ENCODE assay signal across 29 cellular contexts in the genomic region with DNA sequence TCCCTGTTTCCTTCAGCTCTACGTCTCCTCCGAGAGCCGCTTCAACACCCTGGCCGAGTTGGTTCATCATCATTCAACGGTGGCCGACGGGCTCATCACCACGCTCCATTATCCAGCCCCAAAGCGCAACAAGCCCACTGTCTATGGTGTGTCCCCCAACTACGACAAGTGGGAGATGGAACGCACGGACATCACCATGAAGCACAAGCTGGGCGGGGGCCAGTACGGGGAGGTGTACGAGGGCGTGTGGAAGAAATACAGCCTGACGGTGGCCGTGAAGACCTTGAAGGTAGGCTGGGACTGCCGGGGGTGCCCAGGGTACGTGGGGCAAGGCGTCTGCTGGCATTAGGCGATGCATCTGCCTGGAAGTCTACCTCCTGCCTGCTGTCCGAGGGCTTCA. TPM values are rescaled to one million over a fixed set of nuclear protein-coding genes. Genes with fewer than 3 reads are reported as not detected.
DNase-seq lines count a peak whose midpoint lies in the region; ATAC-seq, FAIRE-seq and TF ChIP-seq lines count a peak whose summit lies in the region.
"Had no signal": no experiment of that assay in that cellular context is flagged by ENCODE, and none has a peak within 500 bp of the region (broad histone marks: within the 10 kb centered on the region; RNA-seq: fewer than 3 reads in every experiment).

No MANE protein-coding gene starts in this region.

- H2BK120ac ChIP-seq in neuronal stem cell (ENCODE audit: low read depth, low read length) = no peak overlapping the region

- H3K4me1 ChIP-seq in HepG2 (ENCODE audit: insufficient read depth, low read length) = peaks cover 6% of the 10 kb centered on the region
- peaks cover 0 to 3% (median 0%) of the 10 kb centered on the region in 4 donors for H3K4me1 ChIP-seq in right lobe of liver
- H3K4me1 ChIP-seq in esophagus muscularis mucosa = peaks cover 54 to 100% (median 94%) of the 10 kb centered on the region in 4 donors
- peaks cover 12% of the 10 kb centered on the region in 2 donors for H3K4me1 ChIP-seq in neuronal stem cell (ENCODE audit: control insufficient read depth in 2 of 2, insufficient read depth in 1 of 2, low read depth in 1 of 2, low read length in 2 of 2)
- H3K4me1 ChIP-seq in uterus = peaks cover 14 to 23% of the 10 kb centered on the region in 2 donors

- DNase-seq in HepG2 (ENCODE audit: low spot score) = no peak
- no peak for DNase-seq in right lobe of liver
- no peak for DNase-seq in esophagus muscularis mucosa (ENCODE audit: extremely low spot score)
- DNase-seq in neuronal stem cell (ENCODE audit: low spot score) = no peak
- DNase-seq in uterus = no peak
- no peak for DNase-seq in DMS79 (lab: John Stamatoyannopoulos, UW)
- DNase-seq: activated CD4-positive, alpha-beta T cell treated with anti-CD3 and anti-CD28 coated beads, Interleukin-2, amount 50 U/mL, for 4 hours; activated CD8-positive, alpha-beta memory T cell treated with anti-CD3 and anti-CD28 coated beads, Interleukin-2, amount 50 U/mL, for 4 hours; Caco-2; cortex of kidney; Kasumi-1; NCI-H187; NCI-H2227 treated with DMSO at 0.1 percent for 48 hours; PC-3; SHP77; stimulated activated CD4-positive, alpha-beta T cell treated with anti-CD3 and anti-CD28 coated beads, Interleukin-4, amount 100 ng/mL, for 24 hours; stimulated activated naive CD4-positive, alpha-beta T cell treated with Interleukin-2 at 50 U/mL for 16 hours; T-cell had no signal

- ATAC-seq in HepG2 (no peak), right lobe of liver (no peak), HG02588 (IDR thresholded peaks at IDR 0.05; ENCODE audit: unreplicated experiment) (no peak), HG03565 (IDR thresholded peaks at IDR 0.05; ENCODE audit: unreplicated experiment) (no peak)
- ATAC-seq: T-cell had no signal

- FAIRE-seq in HepG2 (lab: Jason Lieb, UNC) = no peak
- FAIRE-seq: endometrium, GM19239, HTR-8/SVneo had no signal

- no peak overlapping the region for H4K8ac ChIP-seq in neuronal stem cell (ENCODE audit: low read depth, low read length)

- CTCF ChIA-PET in HepG2 (lab: Yijun Ruan, JAX; ENCODE audit: low intra/inter-chr PET ratio, low total read pairs) = interaction anchor here (1.5 to 2.3 kb wide), 3 partner anchors 92 to 162 kb away, joined by 13 to 14 read pairs (median 14); no protein-coding TSS in a partner anchor

- no peak overlapping the region for H3K4ac ChIP-seq in neuronal stem cell (ENCODE audit: low read length)

- H2BK12ac ChIP-seq in neuronal stem cell (ENCODE audit: low read length) = no peak overlapping the region

- H4K20me1 ChIP-seq in HepG2 (ENCODE audit: insufficient read depth, low read length) = peaks cover 17% of the 10 kb centered on the region

- POLR2A ChIA-PET in HepG2 (lab: Yijun Ruan, JAX) = no interaction called here

- in situ Hi-C loops in HepG2 (cut with HindIII; ENCODE audit: extremely low pct_ligation_motif_present, low pct_unique_long_range_greater_than_20kb) = loop anchor here (5.0 kb wide), 2 partner anchors 90 to 150 kb away; no protein-coding TSS in a partner anchor

- 98% methylated on average over 23 of the region's 23 CpGs for WGBS in HepG2 (ENCODE audit: low lambda C conversion rate)
- WGBS in right lobe of liver (ENCODE audit: insufficient coverage, low coverage, low lambda C conversion rate, missing lambda C conversion rate) = 92% methylated on average over 15 of the region's 23 CpGs
- WGBS in esophagus muscularis mucosa = 82% methylated on average over 18 of the region's 23 CpGs
- no CpG with 5 or more reads among the region's 23 CpGs for WGBS in neuronal stem cell (ENCODE audit: extremely low coverage in 2 of 2, insufficient read length in 2 of 2, insufficient replicate concordance in 1 of 2), 2 donors

- H3K36me3 ChIP-seq in HepG2 (replicated peaks in 1 of 2; ENCODE audit: control insufficient read depth in 1 of 2, insufficient read depth in 2 of 2, low read length in 2 of 2) (peaks cover 23 to 68% of the 10 kb centered on the region in 2 experiments), right lobe of liver (peaks cover 0 to 7% (median 0%) of the 10 kb centered on the region in 4 donors), esophagus muscularis mucosa (peaks cover 10 to 49% (median 34%) of the 10 kb centered on the region in 4 donors), neuronal stem cell (replicated peaks in 1 of 2; ENCODE audit: control insufficient read depth in 2 of 2, insufficient read depth in 2 of 2, low read length in 2 of 2) (peaks cover 20 to 88% of the 10 kb centered on the region in 2 donors), uterus (no peaks in the 10 kb centered on the region)

- no peak overlapping the region for H2BK15ac ChIP-seq in neuronal stem cell (ENCODE audit: low read length)

- TF ChIP-seq POLR2A in HepG2 (IDR thresholded peaks at IDR 0.05; ENCODE audit: insufficient read depth in 1 of 2, low read depth in 2 of 2, low read length in 2 of 2) = no peak
- no peak for TF ChIP-seq POLR2A in right lobe of liver (IDR thresholded peaks at IDR 0.05)
- no peak for TF ChIP-seq POLR2A in esophagus muscularis mucosa (IDR thresholded peaks at IDR 0.05; ENCODE audit: low read depth)
- TF ChIP-seq POLR2A in uterus (IDR thresholded peaks at IDR 0.05) = no peak

- H3K4me3 ChIP-seq in HepG2 (replicated peaks in 1 of 3; ENCODE audit: insufficient read depth in 1 of 3, low read depth in 2 of 3, low read length in 3 of 3) (no peak overlapping the region), right lobe of liver (no peak overlapping the region), esophagus muscularis mucosa (no peak overlapping the region), neuronal stem cell (ENCODE audit: low read length in 2 of 2) (no peak overlapping the region), uterus (no peak overlapping the region)
- H3K4me3 ChIP-seq: BLaER1 treated with 17β-estradiol and CSF1 and Interleukin-3, amounts not matched to agents 10 nM and 100 nM had no signal

- no peak for TF ChIP-seq RAD21 in HepG2 (CRISPR knock-in tag; IDR thresholded peaks at IDR 0.05)

- H2AFZ ChIP-seq in HepG2 (ENCODE audit: low read length) (no peak overlapping the region), neuronal stem cell (ENCODE audit: low read length) (no peak overlapping the region)

- no peak overlapping the region for H3K18ac ChIP-seq in neuronal stem cell (ENCODE audit: low read length)

- intact Hi-C loops in HepG2 (cut with micrococcal nuclease; ENCODE audit: unreplicated experiment) = loop anchor here (1.0 kb wide), 2 partner anchors 91 to 155 kb away; no protein-coding TSS in a partner anchor
- intact Hi-C loops in right lobe of liver (cut with DNase I) = loop anchor here (5.0 to 10.0 kb wide), 3 partner anchors 88 to 155 kb away; no protein-coding TSS in a partner anchor
- intact Hi-C loops in esophagus muscularis mucosa (cut with DNase I) = loop anchor here (2.0 kb wide), 2 partner anchors 92 to 156 kb away; no protein-coding TSS in a partner anchor
- intact Hi-C loops in uterus (cut with DNase I; ENCODE audit: low total_unique reads) = loop anchor here (5.0 kb wide), 1 partner anchor 90 kb away; no protein-coding TSS in a partner anchor

- TF ChIP-seq CTCF in HepG2 (CRISPR knock-in tag; IDR thresholded peaks at IDR 0.05) (no peak), right lobe of liver (IDR thresholded peaks at IDR 0.05) (no peak), esophagus muscularis mucosa (IDR thresholded peaks at IDR 0.05) (no peak), uterus (IDR thresholded peaks at IDR 0.05) (no peak)

- H3K14ac ChIP-seq in neuronal stem cell (ENCODE audit: low read length) = no peak overlapping the region

- H3K9ac ChIP-seq in HepG2 (ENCODE audit: insufficient read depth, low read depth, low read length) = no peak overlapping the region
- H3K9ac ChIP-seq in neuronal stem cell (ENCODE audit: low read depth, low read length, poor library complexity) = peak overlapping the region; percentile 60
- H3K9ac ChIP-seq: BLaER1 treated with 17β-estradiol and CSF1 and Interleukin-3, amounts not matched to agents 10 nM and 100 nM had no signal

- H3K23ac ChIP-seq in neuronal stem cell (ENCODE audit: low read depth, low read length, poor library complexity) = peak overlapping the region; percentile 86

- no peaks in the 10 kb centered on the region for H3K79me2 ChIP-seq in HepG2 (ENCODE audit: insufficient read depth, low read length)

- no peaks in the 10 kb centered on the region for H3K27me3 ChIP-seq in HepG2 (ENCODE audit: control insufficient read depth in 1 of 2, insufficient read depth in 2 of 2, low read length in 2 of 2)
- no peaks in the 10 kb centered on the region for H3K27me3 ChIP-seq in right lobe of liver
- H3K27me3 ChIP-seq in esophagus muscularis mucosa = no peaks in the 10 kb centered on the region
- H3K27me3 ChIP-seq in neuronal stem cell (ENCODE audit: control insufficient read depth in 3 of 3, insufficient read depth in 3 of 3, low read depth in 1 of 3, low read length in 3 of 3) = no peaks in the 10 kb centered on the region
- no peaks in the 10 kb centered on the region for H3K27me3 ChIP-seq in uterus
- H3K27me3 ChIP-seq: BLaER1 treated with 17β-estradiol and CSF1 and Interleukin-3, amounts not matched to agents 10 nM and 100 nM had no signal

- H3K79me1 ChIP-seq in neuronal stem cell (ENCODE audit: low read depth, low read length) = peaks cover 8% of the 10 kb centered on the region

- H3K9me3 ChIP-seq in HepG2 (ENCODE audit: low read length) (no peaks in the 10 kb centered on the region), right lobe of liver (no peaks in the 10 kb centered on the region), esophagus muscularis mucosa (no peaks in the 10 kb centered on the region), neuronal stem cell (replicated peaks in 1 of 2; ENCODE audit: control insufficient read depth in 2 of 2, insufficient read depth in 1 of 2, low read depth in 1 of 2, low read length in 2 of 2) (no peaks in the 10 kb centered on the region), uterus (no peaks in the 10 kb centered on the region)
- H3K9me3 ChIP-seq: BLaER1 treated with 17β-estradiol and CSF1 and Interleukin-3, amounts not matched to agents 10 nM and 100 nM; Caco-2 had no signal

- BruUV-seq in HepG2 (replicated peaks; lab: Mats Ljungman, UMichigan) = no TSS peak

- H3K4me2 ChIP-seq in HepG2 (ENCODE audit: low read depth, low read length) (no peak overlapping the region), neuronal stem cell (ENCODE audit: insufficient read depth, low read length, poor library complexity, severe bottlenecking) (no peak overlapping the region)
- H3K4me2 ChIP-seq: BLaER1 treated with 17β-estradiol and CSF1 and Interleukin-3, amounts not matched to agents 10 nM and 100 nM had no signal

- no peak overlapping the region for H2AK5ac ChIP-seq in neuronal stem cell (ENCODE audit: low read depth, low read length)

- TF ChIP-seq EP300 in HepG2 (IDR thresholded peaks at IDR 0.05; ENCODE audit: low read depth in 2 of 2, low read length in 2 of 2) (no peak), HepG2 (CRISPR knock-in tag; IDR thresholded peaks at IDR 0.05; ENCODE audit: borderline replicate concordance) (no peak), esophagus muscularis mucosa (IDR thresholded peaks at IDR 0.05) (no peak)

- H4K91ac ChIP-seq in neuronal stem cell (ENCODE audit: low read depth, low read length, poor library complexity) = no peak overlapping the region

- H3K27ac ChIP-seq in HepG2 (ENCODE audit: extremely low read length, insufficient read depth, low read length) (no peak overlapping the region), right lobe of liver (no peak overlapping the region), esophagus muscularis mucosa (replicated peaks in 1 of 4) (peak overlapping the region; percentile 76 to 84 (median 82)), neuronal stem cell (replicated peaks; ENCODE audit: low read length) (no peak overlapping the region), uterus (peak overlapping the region; percentile 76 to 80)
- H3K27ac ChIP-seq: BLaER1 treated with 17β-estradiol and CSF1 and Interleukin-3, amounts not matched to agents 10 nM and 100 nM had no signal

- no peak overlapping the region for H2BK5ac ChIP-seq in neuronal stem cell (ENCODE audit: low read length)

RNA-seq across cellular contexts. Expression of gene ABL1, which starts 27.7 kb away (rescaled TPM):
- total RNA-seq in HepG2 (2016; rRNA removed; fragmentation: Illumina TruSeq; extraction: Trizol) (19.3 and 20.4 TPM in 2 replicates), right lobe of liver (10 to 100 TPM; 17.0 to 25.8 (median 18.8) TPM), esophagus muscularis mucosa (100 to 1,000 TPM in 3 of 4 donors, 10 to 100 TPM in 1; 90.9 to 151 (median 133) TPM), uterus (100 to 1,000 TPM in 1 of 4 donors, 10 to 100 TPM in 3; 22.5 to 117 (median 57.8) TPM)
- 2.2 and 2.4 TPM in 2 replicates for total RNA-seq in HepG2 (2016; cell fraction: cytosol; rRNA removed; fragmentation: Illumina TruSeq; extraction: Trizol; ENCODE audit: low read depth)
- total RNA-seq in HepG2 (2016; cell fraction: insoluble cytoplasmic fraction; rRNA removed; fragmentation: Illumina TruSeq; extraction: Trizol) = 15.8 and 21.7 TPM in 2 replicates
- total RNA-seq in HepG2 (2016; cell fraction: membrane; rRNA removed; fragmentation: Illumina TruSeq; extraction: Trizol) = 9.2 and 9.8 TPM in 2 replicates
- total RNA-seq in HepG2 (2016; cell fraction: nucleus; rRNA removed; fragmentation: Illumina TruSeq; extraction: Trizol) = 21.9 and 22.1 TPM in 2 replicates
- 10.8 and 14.1 TPM in 2 replicates for polyA plus RNA-seq in HepG2 (2011; rRNA removed)
- polyA plus RNA-seq in HepG2 (2011; cell fraction: cytosol; rRNA removed) = 11.9 and 13.3 TPM in 2 replicates
- 13.6 and 15.9 TPM in 2 replicates for polyA plus RNA-seq in HepG2 (2011; cell fraction: nucleus; rRNA removed)
- 17.7 and 20.4 TPM in 2 replicates for polyA plus RNA-seq in HepG2 (2012)
- 1.8 and 1.9 TPM in 2 replicates for polyA plus RNA-seq in HepG2 (2016; cell fraction: cytosol; fragmentation: Illumina TruSeq; extraction: Trizol; ENCODE audit: low read depth)
- 15.4 and 23.6 TPM in 2 replicates for polyA plus RNA-seq in HepG2 (2016; cell fraction: insoluble cytoplasmic fraction; fragmentation: Illumina TruSeq; extraction: Trizol; ENCODE audit: low read depth)
- 4.9 and 5.1 TPM in 2 replicates for polyA plus RNA-seq in HepG2 (2016; cell fraction: membrane; fragmentation: Illumina TruSeq; extraction: Trizol; ENCODE audit: low read depth)
- polyA plus RNA-seq in HepG2 (2016; cell fraction: nucleus; fragmentation: Illumina TruSeq; extraction: Trizol; ENCODE audit: insufficient read depth, low read depth) = 30.9 and 34.3 TPM in 2 replicates
- 34.8 and 80.5 TPM in 2 replicates for polyA minus RNA-seq in HepG2 (2011; rRNA and poly(A)+ RNA removed; ENCODE audit: low replicate concordance)
- polyA minus RNA-seq in HepG2 (2011; cell fraction: cytosol; rRNA and poly(A)+ RNA removed) = 19.1 and 20.7 TPM in 2 replicates
- polyA minus RNA-seq in HepG2 (2011; cell fraction: nucleus; rRNA and poly(A)+ RNA removed) = 24.1 and 29.0 TPM in 2 replicates
- 50.4 TPM for polyA plus RNA-seq in neuronal stem cell (2013, experiment 1 of 2)
- polyA plus RNA-seq in neuronal stem cell (2013, experiment 2 of 2) = 51.5 TPM

RNA-seq across cellular contexts. Expression of gene QRFP, which starts 33.9 kb away (rescaled TPM):
- total RNA-seq in HepG2 (2016; rRNA removed; fragmentation: Illumina TruSeq; extraction: Trizol) = not detected in 2 replicates
- total RNA-seq in HepG2 (2016; cell fraction: cytosol; rRNA removed; fragmentation: Illumina TruSeq; extraction: Trizol; ENCODE audit: low read depth) = not detected in 2 replicates
- total RNA-seq in HepG2 (2016; cell fraction: insoluble cytoplasmic fraction; rRNA removed; fragmentation: Illumina TruSeq; extraction: Trizol) = not detected in 2 replicates
- total RNA-seq in HepG2 (2016; cell fraction: membrane; rRNA removed; fragmentation: Illumina TruSeq; extraction: Trizol) = not detected in 2 replicates
- not detected in 2 replicates for total RNA-seq in HepG2 (2016; cell fraction: nucleus; rRNA removed; fragmentation: Illumina TruSeq; extraction: Trizol)
- polyA plus RNA-seq in HepG2 (2011; rRNA removed) = not detected in 2 replicates
- polyA plus RNA-seq in HepG2 (2011; cell fraction: cytosol; rRNA removed) = not detected in 2 replicates
- not detected in 2 replicates for polyA plus RNA-seq in HepG2 (2011; cell fraction: nucleus; rRNA removed)
- polyA plus RNA-seq in HepG2 (2012) = 0.15 TPM in 1 of 2 replicates, not detected in the other
- polyA plus RNA-seq in HepG2 (2016; cell fraction: cytosol; fragmentation: Illumina TruSeq; extraction: Trizol; ENCODE audit: low read depth) = not detected in 2 replicates
- polyA plus RNA-seq in HepG2 (2016; cell fraction: insoluble cytoplasmic fraction; fragmentation: Illumina TruSeq; extraction: Trizol; ENCODE audit: low read depth) = not detected in 2 replicates
- not detected in 2 replicates for polyA plus RNA-seq in HepG2 (2016; cell fraction: membrane; fragmentation: Illumina TruSeq; extraction: Trizol; ENCODE audit: low read depth)
- polyA plus RNA-seq in HepG2 (2016; cell fraction: nucleus; fragmentation: Illumina TruSeq; extraction: Trizol; ENCODE audit: insufficient read depth, low read depth) = not detected in 2 replicates
- not detected in 2 replicates for polyA minus RNA-seq in HepG2 (2011; rRNA and poly(A)+ RNA removed; ENCODE audit: low replicate concordance)
- polyA minus RNA-seq in HepG2 (2011; cell fraction: cytosol; rRNA and poly(A)+ RNA removed) = not detected in 2 replicates
- polyA minus RNA-seq in HepG2 (2011; cell fraction: nucleus; rRNA and poly(A)+ RNA removed) = not detected in 2 replicates
- 1 to 10 TPM in 1 of 6 experiments, not detected in 5; 3.3 TPM for total RNA-seq in right lobe of liver
- total RNA-seq in esophagus muscularis mucosa = not detected
- polyA plus RNA-seq in neuronal stem cell (2013, experiment 1 of 2) = not detected
- polyA plus RNA-seq in neuronal stem cell (2013, experiment 2 of 2) = not detected
- not detected for total RNA-seq in uterus
- total RNA-seq: activated T-helper 2 cell treated with anti-CD3 and anti-CD28 coated beads, Interferon-gamma antibody, Interleukin-2, Interleukin-4, amounts not matched to agents 10 μg/mL and 5 μg/mL and 100 μg/mL, durations not matched to agents 14 hours and 24 hours and 36 hours; Caco-2; left lobe of liver; mononuclear cell; PC-3; pulmonary artery endothelial cell; T-cell; urinary bladder had no signal

Comparison
In these comparisons a context has a peak if more than half of its experiments do, and no peak if none do; other contexts are left out.
1. H3K27ac ChIP-seq: peak in esophagus muscularis mucosa (4 of 4) and uterus (2 of 2); none in HepG2 (single experiment), right lobe of liver (0 of 3) and neuronal stem cell (single experiment).